ENCODE assay signal across 8 cellular contexts in the genomic region with DNA sequence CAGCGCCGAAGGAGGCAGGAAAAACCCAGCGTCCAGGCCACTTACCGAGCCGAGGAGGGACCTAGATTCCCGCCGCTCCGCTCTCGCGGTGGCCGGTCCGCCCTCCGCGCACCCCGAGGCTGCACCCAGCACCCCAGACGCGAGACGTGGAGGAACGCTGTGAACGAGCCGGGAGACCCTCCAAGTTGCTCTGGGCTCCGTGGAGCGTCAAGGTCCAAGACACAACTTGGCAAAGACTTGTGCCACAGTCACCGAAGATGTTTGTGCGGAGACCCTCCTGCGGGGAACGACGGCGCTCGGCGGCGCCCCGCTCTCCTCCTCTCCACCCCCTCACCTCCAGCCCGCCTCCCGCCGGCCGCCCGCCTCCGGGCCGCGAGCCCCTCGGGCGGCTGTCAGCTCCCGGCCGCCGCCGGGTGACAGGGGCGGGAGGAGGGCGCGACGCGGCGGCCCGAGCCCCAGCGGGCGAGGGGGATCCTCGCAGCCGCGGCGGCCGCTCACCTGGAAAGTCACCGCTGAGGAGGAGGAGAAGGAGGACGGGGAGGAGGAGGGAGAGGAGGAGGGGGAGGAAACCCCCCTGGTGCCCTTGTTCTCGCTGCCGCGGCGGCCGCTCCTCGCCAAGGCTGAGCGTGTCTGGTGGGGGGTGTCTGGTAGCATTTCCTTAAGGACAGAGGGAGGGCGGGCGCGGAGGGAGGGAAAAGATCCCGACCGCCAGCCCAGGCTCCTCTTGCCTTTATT. TPM values are rescaled to one million over a fixed set of nuclear protein-coding genes. Genes with fewer than 3 reads are reported as not detected.
A peak's percentile ranks its signal among the peaks of the same experiment; 100 is the strongest.
DNase-seq lines count a peak whose midpoint lies in the region; ATAC-seq and TF ChIP-seq lines count a peak whose summit lies in the region.

No MANE protein-coding gene starts in this region.

- under 1% methylated on average over 57 of the region's 75 CpGs for WGBS in mesenchymal stem cell

- H3K4me2 ChIP-seq in MM.1S (ENCODE audit: low read depth, low read length) (peak overlapping the region; percentile 39; the same call in 1 of the 2 replicates), mesenchymal stem cell (ENCODE audit: low read length, poor library complexity, severe bottlenecking) (peak overlapping the region; percentile 96)

- H3K4ac ChIP-seq in mesenchymal stem cell (ENCODE audit: low read depth in 1 of 2, low read length in 2 of 2) = peak overlapping the region; percentile 79 to 99

- DNase-seq in CD1c-positive myeloid dendritic cell (ENCODE audit: extremely low spot score) (peak; percentile 31), MM.1S (peak; percentile 28), mesenchymal stem cell (no peak), cortex of kidney (lab: John Stamatoyannopoulos, UW) (no peak)
- DNase-seq in activated CD4-positive, alpha-beta memory T cell treated with anti-CD3 and anti-CD28 coated beads, Interleukin-2, amount 10 ng/mL, durations not matched to agents 7 days and 5 days = peak; percentile 56
- peak; percentile 65 for DNase-seq in effector CD4-positive, alpha-beta T cell
- DNase-seq in stimulated activated CD8-positive, alpha-beta memory T cell treated with anti-CD3 and anti-CD28 coated beads, Interleukin-2, amount 100 ng/mL, for 1 hour (ENCODE audit: low read depth in 2 of 2) = peak; percentile 31 to 48

- H3K4me3 Mint-ChIP-seq in activated CD4-positive, alpha-beta memory T cell treated with anti-CD3 and anti-CD28 coated beads, Interleukin-2, amount 10 ng/mL, durations not matched to agents 7 days and 5 days = peak overlapping the region; percentile 99

- peaks cover 5% of the 10 kb centered on the region for H3K79me1 ChIP-seq in mesenchymal stem cell (replicated peaks; ENCODE audit: low read length, poor library complexity, severe bottlenecking)

- H3K79me2 ChIP-seq in MM.1S (ENCODE audit: low read length) = peaks cover 26% of the 10 kb centered on the region

- H3K23ac ChIP-seq in mesenchymal stem cell (ENCODE audit: low read length in 2 of 2) = peak overlapping the region in 1 of 2 experiments; percentile 99

- POLR2A ChIA-PET in activated CD4-positive, alpha-beta memory T cell treated with anti-CD3 and anti-CD28 coated beads, Interleukin-2, amount 10 ng/mL, durations not matched to agents 7 days and 5 days (lab: Charles Lee) = interaction anchor here (0.6 to 6.9 kb wide), 22 partner anchors 14 to 897 kb away, joined by 3 to 142 read pairs (median 8); partner anchors contain the start of genes ADAT2, LTV1 and PEX3

- H3F3A ChIP-seq in MM.1S (ENCODE audit: insufficient read depth, low read length) = peaks cover 31% of the 10 kb centered on the region

- H3K9me2 ChIP-seq in MM.1S (replicated peaks; ENCODE audit: insufficient read depth, low read length) = no peaks in the 10 kb centered on the region

- CTCF ChIA-PET in activated CD4-positive, alpha-beta memory T cell treated with anti-CD3 and anti-CD28 coated beads, Interleukin-2, amount 10 ng/mL, durations not matched to agents 7 days and 5 days (lab: Charles Lee) = interaction anchor here (0.8 to 1.4 kb wide), 4 partner anchors 11 to 471 kb away, joined by 3 to 5 read pairs (median 4); no protein-coding TSS in a partner anchor

- H3K27ac Mint-ChIP-seq in activated CD4-positive, alpha-beta memory T cell treated with anti-CD3 and anti-CD28 coated beads, Interleukin-2, amount 10 ng/mL, durations not matched to agents 7 days and 5 days = peak overlapping the region; percentile 91

- ATAC-seq in GM21381 (IDR thresholded peaks at IDR 0.05; ENCODE audit: unreplicated experiment) = peak; percentile 7

- peaks cover 3% of the 10 kb centered on the region for H3K36me3 Mint-ChIP-seq in activated CD4-positive, alpha-beta memory T cell treated with anti-CD3 and anti-CD28 coated beads, Interleukin-2, amount 10 ng/mL, durations not matched to agents 7 days and 5 days (ENCODE audit: low read depth)

- H2BK120ac ChIP-seq in mesenchymal stem cell (ENCODE audit: low read depth, low read length) = peak overlapping the region; percentile 87

- H2AK5ac ChIP-seq in mesenchymal stem cell (ENCODE audit: low read length, severe bottlenecking) = no peak overlapping the region

- peak overlapping the region; percentile 90 for H2BK15ac ChIP-seq in mesenchymal stem cell (ENCODE audit: low read depth, poor library complexity, severe bottlenecking)

- peak overlapping the region; percentile 41 for H4K8ac ChIP-seq in mesenchymal stem cell (ENCODE audit: low read length)

- H3K4me1 ChIP-seq in MM.1S (ENCODE audit: low read length) = peaks cover 7% of the 10 kb centered on the region; the same call in 1 of the 2 replicates
- H3K4me1 ChIP-seq in mesenchymal stem cell (ENCODE audit: control insufficient read depth, insufficient read depth, low read depth, low read length) = peaks cover 5% of the 10 kb centered on the region

- peak overlapping the region; percentile 61 for H2AFZ ChIP-seq in MM.1S (ENCODE audit: low read length)
- peak overlapping the region; percentile 92 for H2AFZ ChIP-seq in mesenchymal stem cell (ENCODE audit: low read depth, low read length)

- peak overlapping the region; percentile 91 to 100 for H3K18ac ChIP-seq in mesenchymal stem cell (ENCODE audit: low read depth in 1 of 2, low read length in 2 of 2)

- H3K14ac ChIP-seq in mesenchymal stem cell (ENCODE audit: low read length in 2 of 2) = peak overlapping the region; percentile 57 to 100

- peaks cover 42% of the 10 kb centered on the region for H3K4me1 Mint-ChIP-seq in activated CD4-positive, alpha-beta memory T cell treated with anti-CD3 and anti-CD28 coated beads, Interleukin-2, amount 10 ng/mL, durations not matched to agents 7 days and 5 days

- peak overlapping the region in 1 of 2 experiments; percentile 99 for H2BK12ac ChIP-seq in mesenchymal stem cell (ENCODE audit: low read length in 2 of 2)

- TF ChIP-seq CTCF in MM.1S (IDR thresholded peaks at IDR 0.05; ENCODE audit: low read length) = no peak

- no peaks in the 10 kb centered on the region for H3K9me3 Mint-ChIP-seq in activated CD4-positive, alpha-beta memory T cell treated with anti-CD3 and anti-CD28 coated beads, Interleukin-2, amount 10 ng/mL, durations not matched to agents 7 days and 5 days

- H3K27me3 Mint-ChIP-seq in activated CD4-positive, alpha-beta memory T cell treated with anti-CD3 and anti-CD28 coated beads, Interleukin-2, amount 10 ng/mL, durations not matched to agents 7 days and 5 days = no peaks in the 10 kb centered on the region

- H4K20me1 ChIP-seq in MM.1S (ENCODE audit: insufficient read depth, low read length) = no peaks in the 10 kb centered on the region

- H3K4me3 ChIP-seq in MM.1S (ENCODE audit: low read length) (peak overlapping the region; percentile 82), mesenchymal stem cell (ENCODE audit: insufficient read depth in 1 of 2, low read depth in 1 of 2, low read length in 2 of 2) (peak overlapping the region; percentile 93 to 95)

- H3K9ac ChIP-seq in MM.1S (ENCODE audit: low read length) = peak overlapping the region; percentile 97
- peak overlapping the region; percentile 99 for H3K9ac ChIP-seq in mesenchymal stem cell (ENCODE audit: low read length)

- H3K9me3 ChIP-seq in MM.1S (replicated peaks; ENCODE audit: insufficient read depth, low read length) (no peaks in the 10 kb centered on the region), mesenchymal stem cell (ENCODE audit: control insufficient read depth, low read length) (no peaks in the 10 kb centered on the region)

- peak overlapping the region; percentile 94 for H3K27ac ChIP-seq in MM.1S (ENCODE audit: low read length)
- H3K27ac ChIP-seq in mesenchymal stem cell (ENCODE audit: low read length, poor library complexity, severe bottlenecking) = peak overlapping the region; percentile 55

- H2BK5ac ChIP-seq in mesenchymal stem cell (ENCODE audit: low read depth, low read length, poor library complexity, severe bottlenecking) = peak overlapping the region; percentile 15

- H3K27me3 ChIP-seq in MM.1S (replicated peaks; ENCODE audit: insufficient read depth, low read length) (no peaks in the 10 kb centered on the region), mesenchymal stem cell (ENCODE audit: control insufficient read depth in 1 of 2, insufficient read depth in 1 of 2, low read length in 2 of 2) (no peaks in the 10 kb centered on the region)

- H3K36me3 ChIP-seq in MM.1S (replicated peaks; ENCODE audit: insufficient read depth, low read length) (no peaks in the 10 kb centered on the region), mesenchymal stem cell (ENCODE audit: control insufficient read depth in 1 of 2, insufficient read depth in 2 of 2, low read depth in 1 of 2, low read length in 2 of 2) (no peaks in the 10 kb centered on the region)

- H4K91ac ChIP-seq in mesenchymal stem cell (ENCODE audit: low read length) = peak overlapping the region; percentile 55

RNA-seq across cellular contexts. Expression of gene HIVEP2, which starts 0.6 kb away (rescaled TPM):
- 10 to 100 TPM; 30.5 to 32.8 TPM for total RNA-seq in activated CD4-positive, alpha-beta memory T cell treated with anti-CD3 and anti-CD28 coated beads, Interleukin-2, amount 10 ng/mL, durations not matched to agents 7 days and 5 days
- 8.5 TPM for polyA plus RNA-seq in mesenchymal stem cell (2013, experiment 1 of 2)
- 8.1 TPM for polyA plus RNA-seq in mesenchymal stem cell (2013, experiment 2 of 2)

Comparison
In these comparisons a context has a peak if more than half of its experiments do, and no peak if none do; other contexts are left out.
1. DNase-seq: peak in CD1c-positive myeloid dendritic cell (single experiment), MM.1S (single experiment), activated CD4-positive, alpha-beta memory T cell treated with anti-CD3 and anti-CD28 coated beads, Interleukin-2, amount 10 ng/mL, durations not matched to agents 7 days and 5 days (single experiment), effector CD4-positive, alpha-beta T cell (single experiment) and stimulated activated CD8-positive, alpha-beta memory T cell treated with anti-CD3 and anti-CD28 coated beads, Interleukin-2, amount 100 ng/mL, for 1 hour (2 of 2); none in mesenchymal stem cell (single experiment) and cortex of kidney (single experiment).